ENCODE assay signal across 1 cellular context in the genomic region with DNA sequence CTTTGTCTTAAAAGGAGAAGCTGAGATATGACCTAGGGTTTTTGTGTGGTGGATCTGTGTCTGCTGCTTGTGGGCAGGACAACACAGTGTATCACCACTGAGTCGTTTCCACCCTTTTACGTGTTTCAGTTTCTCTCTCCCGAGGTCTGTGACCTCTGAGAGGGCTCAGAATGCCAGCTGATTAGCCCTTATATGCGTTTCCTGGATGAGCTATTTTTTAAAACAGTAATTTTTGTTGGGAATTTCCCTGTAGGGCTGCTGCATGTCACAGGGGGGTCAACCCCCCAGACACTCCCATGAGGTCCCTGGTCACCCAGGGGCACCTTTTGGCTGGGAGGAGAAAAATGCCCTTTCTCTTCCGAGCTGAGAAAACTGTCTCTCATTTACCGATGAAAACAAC.
TF ChIP-seq lines count a peak whose summit lies in the region.

No MANE protein-coding gene starts in this region.

TF ChIP-seq in IMR-90, 13 proteins besides CTCF, POLR2A, EP300 and RAD21 (continued from another document):
- TF ChIP-seq NFE2L2 (IDR thresholded peaks at IDR 0.05; ENCODE audit: low read depth, low read length), result no peak
- TF ChIP-seq SMC3 (IDR thresholded peaks at IDR 0.05; ENCODE audit: low read depth, low read length), result no peak
- TF ChIP-seq MXI1 (IDR thresholded peaks at IDR 0.05; ENCODE audit: borderline replicate concordance, low read depth, low read length), result no peak
- no peak for TF ChIP-seq RFX5 (IDR thresholded peaks at IDR 0.05; ENCODE audit: low read depth, low read length)
